10 cellular contexts compared by ENCODE assay signal in genomic region chr2:117057021-117057420, GRCh38.
"Had no signal": no experiment of that assay in that cellular context is flagged by ENCODE, and none has a peak within 500 bp of the region (broad histone marks: within the 10 kb centered on the region; RNA-seq: fewer than 3 reads in every experiment).

No MANE protein-coding gene starts in this region.

- H3K36me3 ChIP-seq: colonic mucosa, left ventricle myocardium inferior had no signal

- H3K27ac Mint-ChIP-seq: activated CD8-positive, alpha-beta T cell treated with anti-CD3 and anti-CD28 coated beads, Interleukin-2, amount 10 ng/mL, durations not matched to agents 7 days and 5 days; activated naive CD8-positive, alpha-beta T cell treated with anti-CD3 and anti-CD28 coated beads, Interleukin-2, amount 50 U/mL, for 24 hours; activated T-helper 1 cell treated with anti-CD3 and anti-CD28 coated beads, Interleukin-12 subunit alpha, Interleukin-12 subunit beta, Interleukin-2, Interleukin-4 antibody, amounts not matched to agents 30 ng/mL and 10 ng/mL and 1 ng/mL, durations not matched to agents 14 hours and 24 hours and 36 hours; memory B cell had no signal

- DNase-seq: activated CD8-positive, alpha-beta T cell treated with anti-CD3 and anti-CD28 coated beads, Interleukin-2, amount 10 ng/mL, durations not matched to agents 7 days and 5 days; activated naive CD4-positive, alpha-beta T cell; activated naive CD8-positive, alpha-beta T cell treated with anti-CD3 and anti-CD28 coated beads, Interleukin-2, amount 50 U/mL, for 24 hours; colonic mucosa; effector CD4-positive, alpha-beta T cell; foreskin melanocyte; left ventricle myocardium inferior; T1000 had no signal

- H3K9me3 ChIP-seq: colonic mucosa had no signal

- H3K27ac ChIP-seq: colonic mucosa, left ventricle myocardium inferior had no signal

- H3K36me3 Mint-ChIP-seq: memory B cell had no signal

- H3K4me3 ChIP-seq: colonic mucosa, left ventricle myocardium inferior had no signal

- H3K4me3 Mint-ChIP-seq: activated CD8-positive, alpha-beta T cell treated with anti-CD3 and anti-CD28 coated beads, Interleukin-2, amount 10 ng/mL, durations not matched to agents 7 days and 5 days; activated naive CD8-positive, alpha-beta T cell treated with anti-CD3 and anti-CD28 coated beads, Interleukin-2, amount 50 U/mL, for 24 hours; activated T-helper 1 cell treated with anti-CD3 and anti-CD28 coated beads, Interleukin-12 subunit alpha, Interleukin-12 subunit beta, Interleukin-2, Interleukin-4 antibody, amounts not matched to agents 30 ng/mL and 10 ng/mL and 1 ng/mL, durations not matched to agents 14 hours and 24 hours and 36 hours; memory B cell had no signal

- H3K27me3 Mint-ChIP-seq: activated naive CD8-positive, alpha-beta T cell treated with anti-CD3 and anti-CD28 coated beads, Interleukin-2, amount 50 U/mL, for 24 hours; memory B cell had no signal

- H3K4me1 Mint-ChIP-seq: activated naive CD8-positive, alpha-beta T cell treated with anti-CD3 and anti-CD28 coated beads, Interleukin-2, amount 50 U/mL, for 24 hours had no signal

- ATAC-seq: activated CD8-positive, alpha-beta T cell treated with anti-CD3 and anti-CD28 coated beads, Interleukin-2, amount 10 ng/mL, durations not matched to agents 7 days and 5 days; activated naive CD8-positive, alpha-beta T cell treated with anti-CD3 and anti-CD28 coated beads, Interleukin-2, amount 50 U/mL, for 24 hours had no signal

- H3K27me3 ChIP-seq: colonic mucosa had no signal

- H3K4me1 ChIP-seq: colonic mucosa, left ventricle myocardium inferior had no signal
